In the genomic region with DNA sequence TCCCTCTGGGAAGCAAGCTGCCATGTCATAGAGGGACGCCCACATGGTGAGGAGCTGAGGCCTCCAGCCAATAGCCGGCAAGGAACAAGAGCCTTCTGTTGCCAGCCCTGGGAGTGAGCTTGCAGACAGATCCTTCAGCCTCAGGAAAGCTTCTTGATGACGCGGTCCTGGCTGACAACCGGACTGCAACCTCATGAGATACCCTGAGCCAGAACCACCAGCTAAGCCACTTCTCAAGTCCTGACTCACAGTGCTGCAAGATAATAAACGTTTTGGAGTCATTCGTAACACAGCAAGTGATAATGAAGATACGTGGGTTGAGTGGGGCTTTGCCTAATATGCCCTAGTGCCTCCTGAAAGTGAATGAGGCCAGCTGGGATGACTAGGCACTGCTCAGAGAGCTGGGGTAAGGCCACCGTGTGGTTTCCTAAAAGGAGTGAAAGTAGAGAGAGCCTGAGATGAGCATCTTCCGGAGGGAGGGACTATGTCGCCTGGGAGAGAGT, we compare ENCODE assay signal across 8 cellular contexts. TPM values are rescaled to one million over a fixed set of nuclear protein-coding genes. Genes with fewer than 3 reads are reported as not detected.
DNase-seq lines count a peak whose midpoint lies in the region; ATAC-seq, FAIRE-seq and TF ChIP-seq lines count a peak whose summit lies in the region.

No MANE protein-coding gene starts in this region.

- intact Hi-C loops in kidney (cut with DNase I), result no loop called here

- H3K4me1 ChIP-seq in kidney (ENCODE audit: control insufficient read depth in 1 of 2, insufficient read depth in 1 of 2, low read depth in 1 of 2, low read length in 2 of 2), result no peaks in the 10 kb centered on the region

- H3K9me3 ChIP-seq in kidney (ENCODE audit: control insufficient read depth in 1 of 2, low read length in 2 of 2), result no peaks in the 10 kb centered on the region

- FAIRE-seq in H54 (lab: Jason Lieb, UNC) (peak; percentile 86), kidney (lab: Jason Lieb, UNC) (no peak)

- H3K36me3 ChIP-seq in kidney (ENCODE audit: control insufficient read depth in 1 of 2, insufficient read depth in 2 of 2, low read length in 2 of 2), result no peaks in the 10 kb centered on the region

- no peak overlapping the region for H3K27ac ChIP-seq in kidney (ENCODE audit: low read depth in 2 of 2, low read length in 2 of 2)

- TF ChIP-seq CTCF in kidney (IDR thresholded peaks at IDR 0.05; ENCODE audit: borderline replicate concordance, extremely low read depth, insufficient read depth), result no peak

- ATAC-seq in GM18511 (IDR thresholded peaks at IDR 0.05; ENCODE audit: unreplicated experiment), result peak; percentile 96

- H3K9ac ChIP-seq in kidney (ENCODE audit: low read length in 2 of 2), result no peak overlapping the region

- TF ChIP-seq POLR2A in H54 (IDR thresholded peaks at IDR 0.05; ENCODE audit: low read depth, low read length), result peak; percentile 31; the same call in 1 of the 2 replicates

- no peak overlapping the region for H3K4me3 ChIP-seq in kidney (ENCODE audit: low read length in 2 of 2)

- DNase-seq in H54 (ENCODE audit: insufficient read length, low spot score) (peak; percentile 91), NCI-H2196 (lab: John Stamatoyannopoulos, UW; ENCODE audit: unreplicated experiment) (peak; percentile 77), brain pericyte (ENCODE audit: low read depth, low spot score) (peak; percentile 48), kidney (peak; percentile 82), GF-D8 (lab: John Stamatoyannopoulos, UW) (no peak), NK-92 (lab: John Stamatoyannopoulos, UW; ENCODE audit: unreplicated experiment) (no peak)
- peak; percentile 13 to 21 for DNase-seq in stimulated activated CD8-positive, alpha-beta memory T cell treated with anti-CD3 and anti-CD28 coated beads, Interleukin-2, amount 100 ng/mL, for 48 hours (ENCODE audit: low read depth in 2 of 2)

RNA-seq across cellular contexts. Expression of gene PYROXD2, which starts 53.8 kb away (rescaled TPM):
- 14.1 TPM for total RNA-seq in kidney
- 7.8 TPM for polyA plus RNA-seq in kidney (ENCODE audit: insufficient read depth, low read depth, low replicate concordance)

Comparison
In these comparisons a context has a peak if more than half of its experiments do, and no peak if none do; other contexts are left out.
1. DNase-seq: peak in H54 (single experiment), NCI-H2196 (single experiment), brain pericyte (single experiment), kidney (single experiment) and stimulated activated CD8-positive, alpha-beta memory T cell treated with anti-CD3 and anti-CD28 coated beads, Interleukin-2, amount 100 ng/mL, for 48 hours (2 of 2); none in GF-D8 (single experiment) and NK-92 (single experiment).